In genomic region chr20:5135363-5136012, GRCh38 we compare ENCODE assay signal across 10 cellular contexts. TPM values are rescaled to one million over a fixed set of nuclear protein-coding genes. Genes with fewer than 3 reads are reported as not detected.
DNase-seq lines count a peak whose midpoint lies in the region; ATAC-seq and TF ChIP-seq lines count a peak whose summit lies in the region.
"Had no signal": no experiment of that assay in that cellular context is flagged by ENCODE, and none has a peak within 500 bp of the region (broad histone marks: within the 10 kb centered on the region; RNA-seq: fewer than 3 reads in every experiment).

No MANE protein-coding gene starts in this region.

- H3K36me3 Mint-ChIP-seq in stimulated activated naive B cell treated with anti-CD40 and anti-IgM and Interleukin-4, amounts not matched to agents 10 μg/mL and 1 μg/mL and 100 μg/mL, for 72 hours = peaks cover 0 to 8% of the 10 kb centered on the region in 2 donors

- no peaks in the 10 kb centered on the region for H3K9me2 ChIP-seq in OCI-LY1 (ENCODE audit: low read depth, low read length)

- no peak overlapping the region for H3K4me3 ChIP-seq in OCI-LY1 (ENCODE audit: low read depth, low read length, poor library complexity, severe bottlenecking)
- H3K4me3 ChIP-seq in right cardiac atrium (ENCODE audit: low read length) = no peak overlapping the region

- no peak for TF ChIP-seq CTCF in OCI-LY1 (IDR thresholded peaks at IDR 0.05; ENCODE audit: low read length)

- H3K27ac ChIP-seq in OCI-LY1 (ENCODE audit: low read depth, low read length, poor library complexity, severe bottlenecking) = no peak overlapping the region
- H3K27ac ChIP-seq in right cardiac atrium (ENCODE audit: low read length) = peak overlapping the region; percentile 71

- 46% methylated on average over 4 of the region's 4 CpGs for WGBS in right cardiac atrium

- intact Hi-C loops in right cardiac atrium (cut with DNase I) = no loop called here

- no peaks in the 10 kb centered on the region for H3K27me3 Mint-ChIP-seq in stimulated activated naive B cell treated with anti-CD40 and anti-IgM and Interleukin-4, amounts not matched to agents 10 μg/mL and 1 μg/mL and 100 μg/mL, for 72 hours

- no peaks in the 10 kb centered on the region for H3K36me3 ChIP-seq in OCI-LY1 (ENCODE audit: insufficient read depth, low read length)

- H3K4me1 ChIP-seq in OCI-LY1 (ENCODE audit: insufficient read depth, low read length, severe bottlenecking) (peaks cover 26% of the 10 kb centered on the region), right cardiac atrium (ENCODE audit: control insufficient read depth, insufficient read depth, low read length) (peaks cover 15% of the 10 kb centered on the region)

- no peak for DNase-seq in right cardiac atrium
- DNase-seq in stimulated activated naive B cell treated with anti-CD40 and anti-IgM and Interleukin-4, amounts not matched to agents 10 μg/mL and 1 μg/mL and 100 μg/mL, for 72 hours = peak; percentile 55
- DNase-seq in activated CD4-positive, CD25-positive, alpha-beta regulatory T cell treated with anti-CD3 and anti-CD28 coated beads, Interleukin-2, amount 50 U/mL, for 72 hours = no peak
- DNase-seq in SW 1271 (lab: John Stamatoyannopoulos, UW) = no peak
- DNase-seq: cerebellar nuclear complex, NCI-H2029, SHP77 had no signal

- peak overlapping the region; percentile 63 to 70 for H3K4me3 Mint-ChIP-seq in stimulated activated naive B cell treated with anti-CD40 and anti-IgM and Interleukin-4, amounts not matched to agents 10 μg/mL and 1 μg/mL and 100 μg/mL, for 72 hours

- H4K20me1 ChIP-seq in OCI-LY1 (ENCODE audit: insufficient read depth, low read length) = no peaks in the 10 kb centered on the region

- peak overlapping the region; percentile 82 for H3K27ac Mint-ChIP-seq in stimulated activated naive B cell treated with anti-CD40 and anti-IgM and Interleukin-4, amounts not matched to agents 10 μg/mL and 1 μg/mL and 100 μg/mL, for 72 hours

- peaks cover 30% of the 10 kb centered on the region; the same call in 1 of the 2 replicates for H3K79me2 ChIP-seq in OCI-LY1 (ENCODE audit: insufficient read depth, low read length)

- ATAC-seq in GM19452 (IDR thresholded peaks at IDR 0.05; ENCODE audit: unreplicated experiment) (peak; percentile 73), right cardiac atrium (peak; percentile 66 to 71), HG02852 (IDR thresholded peaks at IDR 0.05; ENCODE audit: unreplicated experiment) (no peak)
- ATAC-seq in stimulated activated naive B cell treated with anti-CD40 and anti-IgM and Interleukin-4, amounts not matched to agents 10 μg/mL and 1 μg/mL and 100 μg/mL, for 72 hours (replicated peaks) = peak; percentile 98 to 99

- H3K27me3 ChIP-seq in OCI-LY1 (ENCODE audit: insufficient read depth, low read length) (no peaks in the 10 kb centered on the region), right cardiac atrium (ENCODE audit: control insufficient read depth, insufficient read depth) (no peaks in the 10 kb centered on the region)

- no peaks in the 10 kb centered on the region for H3K9me3 Mint-ChIP-seq in stimulated activated naive B cell treated with anti-CD40 and anti-IgM and Interleukin-4, amounts not matched to agents 10 μg/mL and 1 μg/mL and 100 μg/mL, for 72 hours

- no peaks in the 10 kb centered on the region for H3F3A ChIP-seq in OCI-LY1 (ENCODE audit: insufficient read depth, low read length)

- H3K4me2 ChIP-seq in OCI-LY1 (ENCODE audit: low read length) = peak overlapping the region; percentile 5; the same call in 1 of the 2 replicates

- no peak overlapping the region for H3K9ac ChIP-seq in OCI-LY1 (ENCODE audit: low read length)

- H3K4me1 Mint-ChIP-seq in stimulated activated naive B cell treated with anti-CD40 and anti-IgM and Interleukin-4, amounts not matched to agents 10 μg/mL and 1 μg/mL and 100 μg/mL, for 72 hours = peaks cover 26 to 34% of the 10 kb centered on the region in 2 donors

- no peak overlapping the region for H2AFZ ChIP-seq in OCI-LY1 (ENCODE audit: low read length)

- H3K9me3 ChIP-seq in OCI-LY1 (ENCODE audit: low read length) = no peaks in the 10 kb centered on the region
- H3K9me3 ChIP-seq in right cardiac atrium (ENCODE audit: control insufficient read depth, low read length) = no peaks in the 10 kb centered on the region

RNA-seq across cellular contexts. Expression of gene CDS2, which starts 8.7 kb away (rescaled TPM):
- total RNA-seq in right cardiac atrium = 10 to 100 TPM; 79.4 to 98.6 (median 88.2) TPM
- 29.1 TPM for polyA plus RNA-seq in right cardiac atrium

RNA-seq across cellular contexts. Expression of gene PCNA, which starts 15.7 kb away (rescaled TPM):
- total RNA-seq in right cardiac atrium = 10 to 100 TPM; 19.4 to 36.8 (median 25.7) TPM
- polyA plus RNA-seq in right cardiac atrium = 41.4 TPM

RNA-seq across cellular contexts. Expression of gene TMEM230, which starts 22.6 kb away (rescaled TPM):
- 100 to 1,000 TPM in 3 of 4 donors, 10 to 100 TPM in 1; 98.7 to 116 (median 110) TPM for total RNA-seq in right cardiac atrium
- 178 TPM for polyA plus RNA-seq in right cardiac atrium
